Comparison of ENCODE assay signal across 10 cellular contexts in the genomic region with DNA sequence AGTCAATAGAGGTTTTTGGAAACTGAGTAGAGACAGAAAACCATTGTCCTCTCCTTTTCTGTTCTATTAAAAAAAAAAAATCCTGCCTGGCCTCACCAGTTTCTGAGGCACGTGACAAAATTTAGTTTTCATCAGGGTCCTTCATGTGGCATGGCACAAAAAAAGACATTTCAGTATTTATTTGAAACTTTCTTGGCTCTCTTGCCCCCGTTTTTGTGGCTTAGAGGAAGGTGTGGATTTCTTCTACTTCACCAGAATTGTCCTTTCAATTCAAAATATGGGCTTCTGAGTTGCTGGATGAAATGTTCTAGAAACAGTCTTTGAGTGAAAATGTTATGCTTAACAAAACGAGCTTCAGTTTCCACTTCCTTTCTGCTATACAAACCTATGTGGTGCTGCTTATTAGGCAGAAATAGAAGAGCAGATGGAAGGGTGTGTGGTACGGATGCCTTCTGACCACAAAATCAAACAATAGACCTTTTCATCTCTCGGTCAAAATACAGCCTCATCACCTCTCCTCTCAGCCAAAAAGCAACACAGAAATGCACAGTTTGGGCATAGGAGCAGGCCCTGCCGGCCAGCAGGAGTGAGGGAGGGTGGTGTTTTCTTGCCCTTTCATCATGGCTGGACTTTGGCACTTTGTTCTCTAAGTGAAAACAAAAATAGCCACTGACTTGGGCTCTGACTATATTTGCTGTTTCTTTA.
DNase-seq lines count a peak whose midpoint lies in the region; ATAC-seq, FAIRE-seq and TF ChIP-seq lines count a peak whose summit lies in the region.
"Had no signal": no experiment of that assay in that cellular context is flagged by ENCODE, and none has a peak within 500 bp of the region (broad histone marks: within the 10 kb centered on the region; RNA-seq: fewer than 3 reads in every experiment).

No MANE protein-coding gene starts in this region.

- H3K9me3 Mint-ChIP-seq in CD8-positive, alpha-beta T cell, result no peaks in the 10 kb centered on the region

- H3K9me3 ChIP-seq in CD8-positive, alpha-beta T cell (ENCODE audit: low read length), result no peaks in the 10 kb centered on the region
- no peaks in the 10 kb centered on the region for H3K9me3 ChIP-seq in kidney (ENCODE audit: control insufficient read depth in 1 of 2, low read length in 2 of 2)

- no peak for FAIRE-seq in kidney (lab: Jason Lieb, UNC)

- intact Hi-C loops in CD8-positive, alpha-beta T cell (cut with DNase I, micrococcal nuclease), result loop anchor here in 1 of 2 experiments (10.0 kb wide), 1 partner anchor 127 kb away; no protein-coding TSS in a partner anchor
- intact Hi-C loops in kidney (cut with DNase I), result no loop called here

- DNase-seq in CD8-positive, alpha-beta T cell, result peak in 1 of 7 experiments; percentile 43
- peak; percentile 63 for DNase-seq in NCI-H2196 (lab: John Stamatoyannopoulos, UW; ENCODE audit: unreplicated experiment)
- DNase-seq in kidney, result no peak
- no peak for DNase-seq in iPS-NIHi7 (ENCODE audit: extremely low spot score)
- no peak for DNase-seq in NCI-H226
- no peak for DNase-seq in CD1c-positive myeloid dendritic cell (ENCODE audit: extremely low spot score)
- no peak for DNase-seq in NCI-H1105 (lab: John Stamatoyannopoulos, UW)
- DNase-seq: effector CD8-positive, alpha-beta T cell; right cardiac atrium had no signal

- no peaks in the 10 kb centered on the region for H3K36me3 ChIP-seq in CD8-positive, alpha-beta T cell (ENCODE audit: insufficient read depth, low read length)
- no peaks in the 10 kb centered on the region for H3K36me3 ChIP-seq in kidney (ENCODE audit: control insufficient read depth in 1 of 2, insufficient read depth in 2 of 2, low read length in 2 of 2)

- H3K27me3 Mint-ChIP-seq in CD8-positive, alpha-beta T cell (ENCODE audit: low read depth), result peaks cover 47% of the 10 kb centered on the region

- peak overlapping the region; percentile 71 for H3K4me3 Mint-ChIP-seq in CD8-positive, alpha-beta T cell

- CTCF ChIA-PET in CD8-positive, alpha-beta T cell (lab: Charles Lee), result no interaction called here

- H3K4me1 Mint-ChIP-seq in CD8-positive, alpha-beta T cell (ENCODE audit: low read depth), result peaks cover 58% of the 10 kb centered on the region

- POLR2A ChIA-PET in CD8-positive, alpha-beta T cell (lab: Charles Lee), result interaction anchor here (1.3 to 1.5 kb wide), 2 partner anchors 10 to 89 kb away, joined by 4 to 5 read pairs; a partner anchor contains a TSS

- H3K27ac Mint-ChIP-seq in CD8-positive, alpha-beta T cell, result peak overlapping the region; percentile 37

- peaks cover 58% of the 10 kb centered on the region for H3K4me1 ChIP-seq in CD8-positive, alpha-beta T cell (ENCODE audit: insufficient read depth, low read length)
- H3K4me1 ChIP-seq in kidney (ENCODE audit: control insufficient read depth in 1 of 2, insufficient read depth in 1 of 2, low read depth in 1 of 2, low read length in 2 of 2), result peaks cover 0 to 14% of the 10 kb centered on the region in 2 donors

- no peak overlapping the region for H3K4me3 ChIP-seq in CD8-positive, alpha-beta T cell (ENCODE audit: low read depth, low read length)
- H3K4me3 ChIP-seq in kidney (ENCODE audit: low read length in 2 of 2), result no peak overlapping the region

- no peak overlapping the region for H3K27ac ChIP-seq in CD8-positive, alpha-beta T cell (ENCODE audit: low read depth, low read length)
- peak overlapping the region; percentile 46 to 48 for H3K27ac ChIP-seq in kidney (ENCODE audit: low read depth in 2 of 2, low read length in 2 of 2)

- peaks cover 19% of the 10 kb centered on the region for H3K27me3 ChIP-seq in CD8-positive, alpha-beta T cell (ENCODE audit: insufficient read depth, low read length)

- no peaks in the 10 kb centered on the region for H3K36me3 Mint-ChIP-seq in CD8-positive, alpha-beta T cell

- TF ChIP-seq CTCF in CD8-positive, alpha-beta T cell (IDR thresholded peaks at IDR 0.05), result no peak
- no peak for TF ChIP-seq CTCF in kidney (IDR thresholded peaks at IDR 0.05; ENCODE audit: borderline replicate concordance, extremely low read depth, insufficient read depth)

- no peak for ATAC-seq in CD8-positive, alpha-beta T cell
- peak; percentile 55 for ATAC-seq in GM19395 (IDR thresholded peaks at IDR 0.05; ENCODE audit: unreplicated experiment)

- no peak overlapping the region for H3K9ac ChIP-seq in kidney (ENCODE audit: low read length in 2 of 2)
